21 cellular contexts compared by ENCODE assay signal in the genomic region with DNA sequence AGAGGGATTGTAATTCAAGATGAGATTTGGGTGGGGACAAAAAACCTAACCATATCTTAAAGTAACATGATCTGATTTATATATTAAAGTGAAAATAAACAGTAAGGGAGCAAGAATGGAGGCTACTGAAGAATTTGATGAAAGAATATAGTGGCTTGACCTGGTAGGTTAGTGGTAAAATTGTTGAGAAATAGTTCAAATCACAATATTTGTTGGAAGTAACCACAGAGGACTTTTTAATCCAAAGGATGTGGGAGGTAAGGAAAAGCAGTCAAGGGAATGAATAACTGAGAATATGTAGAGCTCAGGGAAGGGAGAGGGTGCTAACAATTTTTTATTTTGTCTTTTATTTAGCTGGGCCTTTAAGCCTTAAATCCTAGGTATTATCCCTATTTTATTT.
DNase-seq lines count a peak whose midpoint lies in the region; ATAC-seq lines count a peak whose summit lies in the region.
"Had no signal": no experiment of that assay in that cellular context is flagged by ENCODE, and none has a peak within 500 bp of the region (broad histone marks: within the 10 kb centered on the region; RNA-seq: fewer than 3 reads in every experiment).

No MANE protein-coding gene starts in this region.

- peaks cover 6% of the 10 kb centered on the region for H3K9me3 Mint-ChIP-seq in memory B cell

- DNase-seq in amniotic epithelial cell (ENCODE audit: low read depth) (peak; percentile 53), memory B cell (ENCODE audit: low spot score in 2 of 2) (no peak), epidermal melanocyte (ENCODE audit: insufficient read length, low spot score) (no peak), NCI-H2029 treated with DMSO at 0.1 percent for 48 hours (lab: John Stamatoyannopoulos, UW) (no peak)
- DNase-seq: 8988T; ACHN; BE2C; C1 segment of cervical spinal cord; CD4-positive, alpha-beta memory T cell; CD4-positive, CD25-positive, alpha-beta regulatory T cell; CD8-positive, alpha-beta memory T cell; COR-L47; DMS 273 treated with DMSO at 0.1 percent for 48 hours; DMS153; DMS79; DND-41; EL; GDM1 had no signal

- H3K4me3 Mint-ChIP-seq in memory B cell: no peak overlapping the region
- H3K4me3 Mint-ChIP-seq: CD14-positive monocyte; CD4-positive, alpha-beta memory T cell; CD4-positive, CD25-positive, alpha-beta regulatory T cell; CD8-positive, alpha-beta memory T cell had no signal

- peaks cover 8% of the 10 kb centered on the region for H3K4me1 Mint-ChIP-seq in memory B cell
- H3K4me1 Mint-ChIP-seq: CD14-positive monocyte; CD4-positive, alpha-beta memory T cell; CD4-positive, CD25-positive, alpha-beta regulatory T cell; CD8-positive, alpha-beta memory T cell had no signal

- peak overlapping the region; percentile 11 for H3K27ac Mint-ChIP-seq in memory B cell
- H3K27ac Mint-ChIP-seq: CD4-positive, CD25-positive, alpha-beta regulatory T cell; CD8-positive, alpha-beta memory T cell had no signal

- H3K36me3 Mint-ChIP-seq in memory B cell: no peaks in the 10 kb centered on the region
- H3K36me3 Mint-ChIP-seq: CD14-positive monocyte; CD4-positive, alpha-beta memory T cell; CD4-positive, CD25-positive, alpha-beta regulatory T cell; CD8-positive, alpha-beta memory T cell had no signal

- H3K27me3 Mint-ChIP-seq in memory B cell: no peaks in the 10 kb centered on the region

- ATAC-seq in memory B cell (ENCODE audit: low read depth): no peak
- ATAC-seq in HG02938 (IDR thresholded peaks at IDR 0.05; ENCODE audit: unreplicated experiment): no peak
- ATAC-seq: GM12878 had no signal
